In the genomic region with DNA sequence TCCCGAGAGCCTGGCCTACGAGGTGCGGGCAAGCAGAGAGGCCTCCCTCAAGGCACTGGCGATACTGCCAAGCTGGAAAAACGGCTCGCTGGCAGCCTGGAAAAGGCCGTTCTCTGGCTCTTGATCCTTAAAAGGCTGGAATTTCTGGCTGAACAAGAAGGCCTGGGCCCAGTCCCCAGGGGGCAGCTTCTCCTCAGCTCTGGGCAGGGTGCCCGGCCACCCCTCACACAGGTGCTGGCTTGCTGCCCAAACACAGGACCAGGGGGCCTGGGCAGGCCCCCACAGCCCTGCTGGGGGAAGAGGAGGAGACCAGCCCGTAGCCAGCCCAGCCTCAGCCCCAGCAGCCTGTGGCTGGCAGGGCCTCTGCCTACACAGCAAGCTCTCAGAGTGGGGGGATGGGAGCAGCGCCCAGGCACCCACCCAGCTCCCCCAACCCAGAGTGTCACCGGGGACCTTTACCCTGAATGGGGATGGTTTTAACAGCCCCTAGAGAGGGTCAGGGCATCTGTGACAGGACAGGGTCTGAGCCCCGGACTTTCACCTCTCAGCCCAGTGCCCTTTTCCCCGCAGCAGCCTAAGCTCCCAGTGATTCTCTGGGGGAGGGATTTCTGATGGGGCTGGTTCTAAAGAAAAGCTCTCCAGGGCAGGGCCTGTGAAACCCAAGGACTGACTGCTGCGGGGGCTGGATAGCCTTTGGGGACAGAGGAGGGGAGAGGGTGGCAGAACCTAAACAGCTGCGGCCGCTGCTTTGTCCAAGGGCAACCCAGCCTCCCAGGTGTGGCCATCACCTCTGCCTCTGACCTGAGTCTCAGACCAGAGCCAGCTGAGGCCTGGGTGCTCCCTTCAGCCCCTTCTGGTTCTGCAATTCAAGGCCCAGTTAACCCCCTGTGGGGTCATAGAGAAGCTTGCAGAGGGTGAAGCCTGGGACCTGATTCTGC, we compare ENCODE assay signal across 1 cellular context.
TF ChIP-seq lines count a peak whose summit lies in the region.

No MANE protein-coding gene starts in this region.

TF ChIP-seq in liver, 16 proteins besides CTCF, POLR2A, EP300 and RAD21 (continued from another document):
- TF ChIP-seq, protein P1, sequence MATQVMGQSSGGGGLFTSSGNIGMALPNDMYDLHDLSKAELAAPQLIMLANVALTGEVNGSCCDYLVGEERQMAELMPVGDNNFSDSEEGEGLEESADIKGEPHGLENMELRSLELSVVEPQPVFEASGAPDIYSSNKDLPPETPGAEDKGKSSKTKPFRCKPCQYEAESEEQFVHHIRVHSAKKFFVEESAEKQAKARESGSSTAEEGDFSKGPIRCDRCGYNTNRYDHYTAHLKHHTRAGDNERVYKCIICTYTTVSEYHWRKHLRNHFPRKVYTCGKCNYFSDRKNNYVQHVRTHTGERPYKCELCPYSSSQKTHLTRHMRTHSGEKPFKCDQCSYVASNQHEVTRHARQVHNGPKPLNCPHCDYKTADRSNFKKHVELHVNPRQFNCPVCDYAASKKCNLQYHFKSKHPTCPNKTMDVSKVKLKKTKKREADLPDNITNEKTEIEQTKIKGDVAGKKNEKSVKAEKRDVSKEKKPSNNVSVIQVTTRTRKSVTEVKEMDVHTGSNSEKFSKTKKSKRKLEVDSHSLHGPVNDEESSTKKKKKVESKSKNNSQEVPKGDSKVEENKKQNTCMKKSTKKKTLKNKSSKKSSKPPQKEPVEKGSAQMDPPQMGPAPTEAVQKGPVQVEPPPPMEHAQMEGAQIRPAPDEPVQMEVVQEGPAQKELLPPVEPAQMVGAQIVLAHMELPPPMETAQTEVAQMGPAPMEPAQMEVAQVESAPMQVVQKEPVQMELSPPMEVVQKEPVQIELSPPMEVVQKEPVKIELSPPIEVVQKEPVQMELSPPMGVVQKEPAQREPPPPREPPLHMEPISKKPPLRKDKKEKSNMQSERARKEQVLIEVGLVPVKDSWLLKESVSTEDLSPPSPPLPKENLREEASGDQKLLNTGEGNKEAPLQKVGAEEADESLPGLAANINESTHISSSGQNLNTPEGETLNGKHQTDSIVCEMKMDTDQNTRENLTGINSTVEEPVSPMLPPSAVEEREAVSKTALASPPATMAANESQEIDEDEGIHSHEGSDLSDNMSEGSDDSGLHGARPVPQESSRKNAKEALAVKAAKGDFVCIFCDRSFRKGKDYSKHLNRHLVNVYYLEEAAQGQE (IDR thresholded peaks at IDR 0.05) = peak; percentile 75
- TF ChIP-seq EGR1 (IDR thresholded peaks at IDR 0.05; ENCODE audit: low read depth in 2 of 2) (no peak), TAF1 (conservative IDR thresholded peaks at IDR 0.05) (peak; percentile 54), NR2F2 (IDR thresholded peaks at IDR 0.05) (peak; percentile 84), FOXA2 (IDR thresholded peaks at IDR 0.05) (peak; percentile 41), JUND (IDR thresholded peaks at IDR 0.05) (peak in 1 of 2 donors; percentile 57)
- TF ChIP-seq, protein P2, sequence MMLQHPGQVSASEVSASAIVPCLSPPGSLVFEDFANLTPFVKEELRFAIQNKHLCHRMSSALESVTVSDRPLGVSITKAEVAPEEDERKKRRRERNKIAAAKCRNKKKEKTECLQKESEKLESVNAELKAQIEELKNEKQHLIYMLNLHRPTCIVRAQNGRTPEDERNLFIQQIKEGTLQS (IDR thresholded peaks at IDR 0.05) = peak; percentile 18
TF ChIP-seq in liver: peak in this region for 14.
